8 cellular contexts compared by ENCODE assay signal in genomic region chr6:166587631-166588413, GRCh38. TPM values are rescaled to one million over a fixed set of nuclear protein-coding genes. Genes with fewer than 3 reads are reported as not detected.
DNase-seq lines count a peak whose midpoint lies in the region; ATAC-seq and TF ChIP-seq lines count a peak whose summit lies in the region.

No MANE protein-coding gene starts in this region.

- peak; percentile 74 for DNase-seq in GM13977 (ENCODE audit: low spot score)
- peak; percentile 28 for DNase-seq in activated B cell treated with CpG ODN at 0.5 μM for 24 hours
- DNase-seq in HuH-7 (ENCODE audit: low spot score): no peak
- DNase-seq in C1 segment of cervical spinal cord (lab: John Stamatoyannopoulos, UW): no peak
- DNase-seq in dorsolateral prefrontal cortex: no peak
- DNase-seq in NCI-H69 (lab: John Stamatoyannopoulos, UW): no peak

- peak overlapping the region; percentile 76 for H3K4me3 Mint-ChIP-seq in activated B cell treated with CpG ODN at 0.5 μM for 24 hours

- peaks cover 42% of the 10 kb centered on the region for H3K4me1 Mint-ChIP-seq in activated B cell treated with CpG ODN at 0.5 μM for 24 hours

- TF ChIP-seq CTCF in GM13977 (IDR thresholded peaks at IDR 0.05; ENCODE audit: extremely low read depth, insufficient read depth, missing control alignments): no peak
- no peak for TF ChIP-seq CTCF in activated B cell treated with CpG ODN at 0.5 μM for 24 hours (IDR thresholded peaks at IDR 0.05)
- no peak for TF ChIP-seq CTCF in dorsolateral prefrontal cortex (IDR thresholded peaks at IDR 0.05 in 54 of 56, conservative IDR thresholded peaks at IDR 0.05 in 2 of 56; ENCODE audit: low read depth in 1 of 56, partially characterized antibody in 56 of 56)

- POLR2A ChIA-PET in activated B cell treated with CpG ODN at 0.5 μM for 24 hours (lab: Charles Lee): interaction anchor here (1.7 to 4.2 kb wide), 4 partner anchors 39 to 763 kb away, joined by 4 to 67 read pairs (median 10); partner anchors contain the start of gene RPS6KA2

- no peak overlapping the region for H3K4me3 ChIP-seq in dorsolateral prefrontal cortex

- H3K27me3 Mint-ChIP-seq in activated B cell treated with CpG ODN at 0.5 μM for 24 hours: no peaks in the 10 kb centered on the region

- H3K27ac Mint-ChIP-seq in activated B cell treated with CpG ODN at 0.5 μM for 24 hours: peak overlapping the region; percentile 87

- H3K27me3 ChIP-seq in dorsolateral prefrontal cortex: no peaks in the 10 kb centered on the region

- H3K36me3 Mint-ChIP-seq in activated B cell treated with CpG ODN at 0.5 μM for 24 hours (ENCODE audit: low read depth): no peaks in the 10 kb centered on the region

- CTCF ChIA-PET in activated B cell treated with CpG ODN at 0.5 μM for 24 hours (lab: Charles Lee): interaction anchor here (1.4 kb wide), 1 partner anchor 362 kb away, joined by 3 read pairs; no protein-coding TSS in a partner anchor

- in situ Hi-C loops in GM13977 (cut with MboI; ENCODE audit: low pct_unique_long_range_greater_than_20kb, low sequenced_read_pairs, unreplicated experiment): no loop called here

- ATAC-seq in GM21360 (IDR thresholded peaks at IDR 0.05; ENCODE audit: unreplicated experiment) (peak; percentile 76), HG03159 (IDR thresholded peaks at IDR 0.05; ENCODE audit: unreplicated experiment) (peak; percentile 88), activated B cell treated with CpG ODN at 0.5 μM for 24 hours (ENCODE audit: low read depth) (peak; percentile 80)

- no peaks in the 10 kb centered on the region for H3K9me3 Mint-ChIP-seq in activated B cell treated with CpG ODN at 0.5 μM for 24 hours

- intact Hi-C loops in activated B cell treated with CpG ODN at 0.5 μM for 24 hours (cut with micrococcal nuclease) (loop anchor here (1.0 to 5.0 kb wide), 9 partner anchors 47 to 763 kb away; partner anchors contain the start of genes CEP43, MPC1 and SFT2D1), dorsolateral prefrontal cortex (cut with DNase I) (no loop called here)

- peak overlapping the region in 20 of 59 donors; percentile 4 to 53 (median 30) for H3K27ac ChIP-seq in dorsolateral prefrontal cortex

RNA-seq across cellular contexts. Expression of gene RAMACL, which starts 1.3 kb away (rescaled TPM):
- total RNA-seq in activated B cell treated with CpG ODN at 0.5 μM for 24 hours (1.8 and 2.3 TPM in 2 replicates), dorsolateral prefrontal cortex (10 to 100 TPM in 10 of 120 experiments, 1 to 10 TPM in 110; 1.7 to 13.4 (median 7.1) TPM)

RNA-seq across cellular contexts. Expression of gene RPS6KA2, which starts 39.2 kb away (rescaled TPM):
- total RNA-seq in activated B cell treated with CpG ODN at 0.5 μM for 24 hours (13.9 and 14.4 TPM in 2 replicates), dorsolateral prefrontal cortex (100 to 1,000 TPM in 27 of 120 experiments, 10 to 100 TPM in 93; 66.5 to 123 (median 91.5) TPM)

Comparison
In these comparisons a context has a peak if more than half of its experiments do, and no peak if none do; other contexts are left out.
1. DNase-seq: peak in GM13977 (single experiment) and activated B cell treated with CpG ODN at 0.5 μM for 24 hours (single experiment); none in HuH-7 (single experiment), C1 segment of cervical spinal cord (0 of 14), dorsolateral prefrontal cortex (0 of 10) and NCI-H69 (single experiment).
2. Peak in every context shown above with its lines, with median percentiles within 50 percentile points of each other: ATAC-seq.